Comparison of ENCODE assay signal across 8 cellular contexts in genomic region chr18:2978626-2979025, GRCh38. TPM values are rescaled to one million over a fixed set of nuclear protein-coding genes. Genes with fewer than 3 reads are reported as not detected.
A peak's percentile ranks its signal among the peaks of the same experiment; 100 is the strongest.
DNase-seq lines count a peak whose midpoint lies in the region; ATAC-seq and TF ChIP-seq lines count a peak whose summit lies in the region.

No MANE protein-coding gene starts in this region.

- no peak for DNase-seq in CD14-positive monocyte (ENCODE audit: low spot score)
- no peak for DNase-seq in activated T-helper 2 cell treated with anti-CD3 and anti-CD28 coated beads, Interferon-gamma antibody, Interleukin-2, Interleukin-4, amounts not matched to agents 10 μg/mL and 5 μg/mL and 100 μg/mL, durations not matched to agents 14 hours and 24 hours and 36 hours (ENCODE audit: low spot score)
- peak; percentile 58 for DNase-seq in kidney glomerular epithelial cell (lab: John Stamatoyannopoulos, UW)
- no peak for DNase-seq in transverse colon
- DNase-seq in A673 (ENCODE audit: low spot score): no peak
- DNase-seq in germinal center (ENCODE audit: low spot score): no peak
- no peak for DNase-seq in NCI-H1694 treated with DMSO at 0.1 percent for 48 hours (lab: John Stamatoyannopoulos, UW)

- intact Hi-C loops in CD14-positive monocyte (cut with micrococcal nuclease) (no loop called here), transverse colon (cut with DNase I; ENCODE audit: low total_unique reads) (no loop called here), A673 (cut with micrococcal nuclease; ENCODE audit: unreplicated experiment) (no loop called here)
- intact Hi-C loops in activated T-helper 2 cell treated with anti-CD3 and anti-CD28 coated beads, Interferon-gamma antibody, Interleukin-2, Interleukin-4, amounts not matched to agents 10 μg/mL and 5 μg/mL and 100 μg/mL, durations not matched to agents 14 hours and 24 hours and 36 hours (cut with micrococcal nuclease): loop anchor here (5.0 kb wide), 1 partner anchor 469 kb away; no protein-coding TSS in a partner anchor

- POLR2A ChIA-PET in A673 (lab: Charles Lee; ENCODE audit: low non-redundant PET): no interaction called here

- no peak for TF ChIP-seq CTCF in CD14-positive monocyte (IDR thresholded peaks at IDR 0.05)
- no peak for TF ChIP-seq CTCF in transverse colon (IDR thresholded peaks at IDR 0.05)
- TF ChIP-seq CTCF in A673 (conservative IDR thresholded peaks at IDR 0.05; ENCODE audit: low read depth, low read length): no peak

- H3K9me3 ChIP-seq in transverse colon (no peaks in the 10 kb centered on the region), A673 (ENCODE audit: low read depth, low read length, poor library complexity, severe bottlenecking) (no peaks in the 10 kb centered on the region)

- TF ChIP-seq EP300 in transverse colon (IDR thresholded peaks at IDR 0.05; ENCODE audit: low read depth): no peak

- WGBS in transverse colon (ENCODE audit: low coverage in 1 of 2), 2 donors: 60% methylated on average over 3 of the region's 3 CpGs; no CpG with 5 or more reads in 1 of the 2 donors

- peaks cover 58% of the 10 kb centered on the region for H3K4me1 Mint-ChIP-seq in CD14-positive monocyte
- peaks cover 74% of the 10 kb centered on the region for H3K4me1 Mint-ChIP-seq in activated T-helper 2 cell treated with anti-CD3 and anti-CD28 coated beads, Interferon-gamma antibody, Interleukin-2, Interleukin-4, amounts not matched to agents 10 μg/mL and 5 μg/mL and 100 μg/mL, durations not matched to agents 14 hours and 24 hours and 36 hours (ENCODE audit: low read depth)

- peak overlapping the region in 6 of 7 donors; percentile 44 to 98 (median 78) for H3K27ac Mint-ChIP-seq in CD14-positive monocyte
- H3K27ac Mint-ChIP-seq in activated T-helper 2 cell treated with anti-CD3 and anti-CD28 coated beads, Interferon-gamma antibody, Interleukin-2, Interleukin-4, amounts not matched to agents 10 μg/mL and 5 μg/mL and 100 μg/mL, durations not matched to agents 14 hours and 24 hours and 36 hours: peak overlapping the region; percentile 91

- peak overlapping the region in 1 of 2 donors; percentile 25 for H3K4me3 Mint-ChIP-seq in CD14-positive monocyte
- peak overlapping the region; percentile 75 for H3K4me3 Mint-ChIP-seq in activated T-helper 2 cell treated with anti-CD3 and anti-CD28 coated beads, Interferon-gamma antibody, Interleukin-2, Interleukin-4, amounts not matched to agents 10 μg/mL and 5 μg/mL and 100 μg/mL, durations not matched to agents 14 hours and 24 hours and 36 hours (ENCODE audit: low read depth)

- H3K27ac ChIP-seq in transverse colon: peak overlapping the region; percentile 68 to 87 (median 78)
- no peak overlapping the region for H3K27ac ChIP-seq in A673 (ENCODE audit: low read depth, low read length, poor library complexity, severe bottlenecking)

- ATAC-seq in HG02588 (IDR thresholded peaks at IDR 0.05; ENCODE audit: unreplicated experiment): peak; percentile 11

- H3K4me3 ChIP-seq in transverse colon: peak overlapping the region in 1 of 4 donors; percentile 10
- no peak overlapping the region for H3K4me3 ChIP-seq in A673 (ENCODE audit: low read depth, low read length, poor library complexity, severe bottlenecking)

- CTCF ChIA-PET in A673 (lab: Charles Lee): no interaction called here

- no peaks in the 10 kb centered on the region for H3K36me3 ChIP-seq in transverse colon
- no peaks in the 10 kb centered on the region for H3K36me3 ChIP-seq in A673 (ENCODE audit: insufficient read depth, low read length, poor library complexity, severe bottlenecking)

- peaks cover 0 to 4% (median 0%) of the 10 kb centered on the region in 3 donors for H3K27me3 Mint-ChIP-seq in CD14-positive monocyte (ENCODE audit: low read depth in 3 of 3)
- H3K27me3 Mint-ChIP-seq in activated T-helper 2 cell treated with anti-CD3 and anti-CD28 coated beads, Interferon-gamma antibody, Interleukin-2, Interleukin-4, amounts not matched to agents 10 μg/mL and 5 μg/mL and 100 μg/mL, durations not matched to agents 14 hours and 24 hours and 36 hours (ENCODE audit: low read depth): no peaks in the 10 kb centered on the region

- no peak for TF ChIP-seq POLR2A in transverse colon (IDR thresholded peaks at IDR 0.05)

- H3K27me3 ChIP-seq in transverse colon: no peaks in the 10 kb centered on the region
- H3K27me3 ChIP-seq in A673 (replicated peaks; ENCODE audit: insufficient read depth, low read depth, low read length, poor library complexity): no peaks in the 10 kb centered on the region

- in situ Hi-C loops in transverse colon (cut with MboI; ENCODE audit: low pct_ligation_motif_present in 1 of 4, low pct_unique_long_range_greater_than_20kb in 1 of 4, low sequenced_read_pairs in 3 of 4): no loop called here

- no peaks in the 10 kb centered on the region for H3K9me3 Mint-ChIP-seq in CD14-positive monocyte
- H3K9me3 Mint-ChIP-seq in activated T-helper 2 cell treated with anti-CD3 and anti-CD28 coated beads, Interferon-gamma antibody, Interleukin-2, Interleukin-4, amounts not matched to agents 10 μg/mL and 5 μg/mL and 100 μg/mL, durations not matched to agents 14 hours and 24 hours and 36 hours: no peaks in the 10 kb centered on the region

- no TSS peak for BruUV-seq in A673 (replicated peaks; lab: Mats Ljungman, UMichigan)

- H3K36me3 Mint-ChIP-seq in CD14-positive monocyte: peaks cover 2 to 16% of the 10 kb centered on the region in 2 donors
- peaks cover 47% of the 10 kb centered on the region for H3K36me3 Mint-ChIP-seq in activated T-helper 2 cell treated with anti-CD3 and anti-CD28 coated beads, Interferon-gamma antibody, Interleukin-2, Interleukin-4, amounts not matched to agents 10 μg/mL and 5 μg/mL and 100 μg/mL, durations not matched to agents 14 hours and 24 hours and 36 hours (ENCODE audit: low read depth)

- H3K4me1 ChIP-seq in transverse colon (peaks cover 32 to 78% (median 59%) of the 10 kb centered on the region in 4 donors), A673 (ENCODE audit: insufficient read depth, low read length, poor library complexity, severe bottlenecking) (peaks cover 50% of the 10 kb centered on the region)

RNA-seq across cellular contexts. Expression of gene LPIN2, which starts 34.3 kb away (rescaled TPM):
- polyA plus RNA-seq in CD14-positive monocyte: 10 to 100 TPM in 1 of 2 donors, 1 to 10 TPM in 1; 9.3 to 10.3 TPM
- total RNA-seq in activated T-helper 2 cell treated with anti-CD3 and anti-CD28 coated beads, Interferon-gamma antibody, Interleukin-2, Interleukin-4, amounts not matched to agents 10 μg/mL and 5 μg/mL and 100 μg/mL, durations not matched to agents 14 hours and 24 hours and 36 hours: 87.9 and 95.9 TPM in 2 replicates
- total RNA-seq in transverse colon (100 to 1,000 TPM in 1 of 4 donors, 10 to 100 TPM in 3; 11.1 to 151 (median 87.0) TPM), A673 (2021) (22.5 and 24.0 TPM in 2 replicates)
